Comparison of ENCODE assay signal across 33 cellular contexts in genomic region chr6:49835140-49835539, GRCh38. TPM values are rescaled to one million over a fixed set of nuclear protein-coding genes. Genes with fewer than 3 reads are reported as not detected.
"Had no signal": no experiment of that assay in that cellular context is flagged by ENCODE, and none has a peak within 500 bp of the region (broad histone marks: within the 10 kb centered on the region; RNA-seq: fewer than 3 reads in every experiment).

No MANE protein-coding gene starts in this region.

- H3K9me3 ChIP-seq: esophagus squamous epithelium, gastroesophageal sphincter, heart right ventricle had no signal

- H3K36me3 ChIP-seq: brain microvascular endothelial cell, esophagus squamous epithelium, gastroesophageal sphincter, heart right ventricle, WERI-Rb-1 had no signal

- H3K27ac ChIP-seq: brain microvascular endothelial cell, coronary artery, dorsolateral prefrontal cortex, esophagus squamous epithelium, gastroesophageal sphincter, heart right ventricle, WERI-Rb-1 had no signal

- H3K4me1 ChIP-seq: esophagus squamous epithelium, gastroesophageal sphincter, heart right ventricle had no signal

- H3K27me3 ChIP-seq: brain microvascular endothelial cell, esophagus squamous epithelium, gastroesophageal sphincter, heart right ventricle had no signal

- H3K4me3 ChIP-seq: coronary artery, dorsolateral prefrontal cortex, esophagus squamous epithelium, gastroesophageal sphincter, heart right ventricle had no signal

- DNase-seq: activated B cell treated with CpG ODN at 0.5 μM for 24 hours; activated CD4-positive, alpha-beta T cell treated with anti-CD3 and anti-CD28 coated beads for 48 hours; activated CD4-positive, alpha-beta T cell treated with anti-CD3 and anti-CD28 coated beads, Interleukin-2, amount 50 U/mL, for 1 hour; activated CD4-positive, alpha-beta T cell treated with anti-CD3 and anti-CD28 coated beads, Interleukin-2, amount 50 U/mL, for 48 hours; activated CD8-positive, alpha-beta memory T cell treated with anti-CD3 and anti-CD28 coated beads for 24 hours; activated CD8-positive, alpha-beta T cell treated with anti-CD3 and anti-CD28 coated beads for 36 hours; activated effector memory CD4-positive, alpha-beta T cell treated with Interleukin-2 at 50 U/mL for 16 hours; activated gamma-delta T cell treated with Interleukin-2 at 50 U/mL for 16 hours; activated naive CD4-positive, alpha-beta T cell treated with anti-CD3 and anti-CD28 coated beads, Interleukin-2, amount 50 U/mL, for 16 hours; activated naive CD4-positive, alpha-beta T cell treated with Interleukin-2 at 50 U/mL for 16 hours; activated T-cell treated with anti-CD3 and anti-CD28 coated beads, Interleukin-2, amount 50 U/mL, for 4 hours; amniotic stem cell; anterior cingulate cortex; brain microvascular endothelial cell; dorsolateral prefrontal cortex; effector CD4-positive, alpha-beta T cell; effector memory CD8-positive, alpha-beta T cell; esophagus squamous epithelium; foreskin melanocyte; heart right ventricle; T-helper 17 cell; T1000; WERI-Rb-1 had no signal

RNA-seq across cellular contexts. Expression of gene CRISP1, which starts 31.2 kb away (rescaled TPM):
- total RNA-seq: activated B cell treated with CpG ODN at 0.5 μM for 24 hours; activated CD8-positive, alpha-beta T cell treated with anti-CD3 and anti-CD28 coated beads for 36 hours; activated T-cell treated with anti-CD3 and anti-CD28 coated beads, Interleukin-2, amount 50 U/mL, for 4 hours; activated T-helper 17 cell treated with anti-CD3 and anti-CD28 coated beads, Interleukin-2, amount 50 U/mL, for 72 hours; astrocyte; bronchial epithelial cell; cardiac septum; cerebellum; dorsolateral prefrontal cortex; esophagus squamous epithelium; fibroblast of lung; fibroblast of villous mesenchyme; gastroesophageal sphincter; glomerular endothelial cell; heart right ventricle; T-helper 17 cell had no signal

RNA-seq across cellular contexts. Expression of gene PGK2, which starts 48.1 kb away (rescaled TPM):
- total RNA-seq: activated B cell treated with CpG ODN at 0.5 μM for 24 hours; activated CD8-positive, alpha-beta T cell treated with anti-CD3 and anti-CD28 coated beads for 36 hours; activated T-cell treated with anti-CD3 and anti-CD28 coated beads, Interleukin-2, amount 50 U/mL, for 4 hours; activated T-helper 17 cell treated with anti-CD3 and anti-CD28 coated beads, Interleukin-2, amount 50 U/mL, for 72 hours; astrocyte; bronchial epithelial cell; cardiac septum; cerebellum; dorsolateral prefrontal cortex; esophagus squamous epithelium; fibroblast of lung; fibroblast of villous mesenchyme; gastroesophageal sphincter; glomerular endothelial cell; heart right ventricle; T-helper 17 cell had no signal
